In the genomic region with DNA sequence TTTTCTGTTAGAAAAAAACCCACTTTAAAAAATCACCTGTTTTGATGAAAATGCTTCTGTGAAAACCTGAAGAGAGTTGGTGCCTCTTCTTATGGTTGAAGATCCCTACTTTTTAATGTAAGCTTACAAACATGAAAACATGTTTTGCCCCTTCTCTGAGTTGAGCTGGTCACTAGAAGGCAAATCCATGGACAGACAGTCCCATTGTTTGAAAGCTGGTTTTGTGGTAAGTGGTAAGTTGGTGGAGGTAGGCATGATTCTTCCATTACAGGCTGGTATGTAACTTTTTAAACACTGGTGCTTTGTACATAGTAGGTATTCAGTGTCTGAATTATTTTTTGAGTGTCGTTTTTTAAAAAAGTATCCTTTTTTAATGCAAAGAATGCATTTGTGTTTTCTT, we compare ENCODE assay signal across 23 cellular contexts.
"Had no signal": no experiment of that assay in that cellular context is flagged by ENCODE, and none has a peak within 500 bp of the region (broad histone marks: within the 10 kb centered on the region; RNA-seq: fewer than 3 reads in every experiment).

No MANE protein-coding gene starts in this region.

- H3K36me3 ChIP-seq: prostate gland had no signal

- H3K27ac ChIP-seq: pancreas, prostate gland, sigmoid colon, testis, VCaP had no signal

- H3K4me3 Mint-ChIP-seq: activated naive CD8-positive, alpha-beta T cell; activated T-cell treated with anti-CD3 and anti-CD28 coated beads, Interleukin-2, amount 50 U/mL, for 72 hours; stimulated activated naive B cell treated with anti-CD40 and anti-IgM and Interleukin-4, amounts not matched to agents 10 μg/mL and 1 μg/mL and 100 μg/mL, for 72 hours; T-helper 2 cell treated with Interferon-gamma antibody and Interleukin-4, amounts not matched to agents 5 μg/mL and 100 μg/mL, for 36 hours had no signal

- H3K9me3 Mint-ChIP-seq: activated T-cell treated with anti-CD3 and anti-CD28 coated beads, Interleukin-2, amount 50 U/mL, for 72 hours; stimulated activated naive B cell treated with anti-CD40 and anti-IgM and Interleukin-4, amounts not matched to agents 10 μg/mL and 1 μg/mL and 100 μg/mL, for 72 hours; T-helper 2 cell treated with Interferon-gamma antibody and Interleukin-4, amounts not matched to agents 5 μg/mL and 100 μg/mL, for 36 hours had no signal

- H3K4me1 ChIP-seq: prostate gland had no signal

- ATAC-seq: activated T-cell treated with anti-CD3 and anti-CD28 coated beads, Interleukin-2, amount 50 U/mL, for 72 hours; stimulated activated naive B cell treated with anti-CD40 and anti-IgM and Interleukin-4, amounts not matched to agents 10 μg/mL and 1 μg/mL and 100 μg/mL, for 72 hours had no signal

- H3K9me3 ChIP-seq: esophagus squamous epithelium, pancreas, prostate gland, sigmoid colon, stomach, testis had no signal

- H3K27me3 Mint-ChIP-seq: activated naive CD8-positive, alpha-beta T cell; stimulated activated naive B cell treated with anti-CD40 and anti-IgM and Interleukin-4, amounts not matched to agents 10 μg/mL and 1 μg/mL and 100 μg/mL, for 72 hours had no signal

- H3K27ac Mint-ChIP-seq: activated naive CD8-positive, alpha-beta T cell; stimulated activated naive B cell treated with anti-CD40 and anti-IgM and Interleukin-4, amounts not matched to agents 10 μg/mL and 1 μg/mL and 100 μg/mL, for 72 hours; T-helper 2 cell treated with Interferon-gamma antibody and Interleukin-4, amounts not matched to agents 5 μg/mL and 100 μg/mL, for 36 hours had no signal

- H3K4me3 ChIP-seq: esophagus squamous epithelium, pancreas, prostate gland, sigmoid colon, stomach, testis had no signal

- DNase-seq: activated CD4-positive, alpha-beta T cell treated with anti-CD3 and anti-CD28 coated beads for 4 hours; activated CD4-positive, alpha-beta T cell treated with anti-CD3 and anti-CD28 coated beads, Interleukin-2, amount 50 U/mL, for 4 hours; activated naive CD4-positive, alpha-beta T cell; activated T-cell treated with anti-CD3 and anti-CD28 coated beads for 4 hours; activated T-cell treated with anti-CD3 and anti-CD28 coated beads, Interleukin-2, amount 50 U/mL, for 72 hours; anterior cingulate cortex; dermis blood vessel endothelial cell; effector CD4-positive, alpha-beta T cell; esophagus squamous epithelium; mesenchymal stem cell; nucleus accumbens; pancreas; sigmoid colon; stimulated activated CD4-positive, alpha-beta T cell treated with anti-CD3 and anti-CD28 coated beads, Interleukin-4, amount 100 ng/mL, for 24 hours; stimulated activated naive B cell treated with anti-CD40 and anti-IgM and Interleukin-4, amounts not matched to agents 10 μg/mL and 1 μg/mL and 100 μg/mL, for 72 hours; stomach; T-helper 1 cell; testis; trophoblast cell had no signal

- H3K27me3 ChIP-seq: esophagus squamous epithelium, pancreas, sigmoid colon, stomach, testis had no signal
